Comparison of ENCODE assay signal across 2 cellular contexts in the genomic region with DNA sequence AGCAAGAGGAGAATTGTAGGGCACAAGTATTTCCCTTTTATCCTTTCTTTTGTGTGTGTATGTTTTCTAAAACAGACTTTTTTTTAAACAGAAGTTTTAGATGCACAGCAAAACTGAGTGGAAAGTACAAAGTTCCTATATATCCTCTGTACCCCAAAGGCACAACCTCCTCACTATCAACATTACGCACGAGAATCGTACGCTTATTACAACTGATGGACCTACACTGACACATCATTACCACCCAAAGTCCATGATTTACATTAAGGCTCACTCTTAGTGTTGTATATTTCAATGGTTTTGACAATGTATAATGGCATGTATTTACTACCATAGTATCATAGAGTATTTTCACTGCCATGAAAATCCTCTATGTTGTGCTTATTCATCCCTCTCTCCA.
A peak's percentile ranks its signal among the peaks of the same experiment; 100 is the strongest.
TF ChIP-seq lines count a peak whose summit lies in the region.

No MANE protein-coding gene starts in this region.

TF ChIP-seq in HepG2, 621 proteins besides CTCF, POLR2A, EP300 and RAD21:
- TF ChIP-seq, protein P1, sequence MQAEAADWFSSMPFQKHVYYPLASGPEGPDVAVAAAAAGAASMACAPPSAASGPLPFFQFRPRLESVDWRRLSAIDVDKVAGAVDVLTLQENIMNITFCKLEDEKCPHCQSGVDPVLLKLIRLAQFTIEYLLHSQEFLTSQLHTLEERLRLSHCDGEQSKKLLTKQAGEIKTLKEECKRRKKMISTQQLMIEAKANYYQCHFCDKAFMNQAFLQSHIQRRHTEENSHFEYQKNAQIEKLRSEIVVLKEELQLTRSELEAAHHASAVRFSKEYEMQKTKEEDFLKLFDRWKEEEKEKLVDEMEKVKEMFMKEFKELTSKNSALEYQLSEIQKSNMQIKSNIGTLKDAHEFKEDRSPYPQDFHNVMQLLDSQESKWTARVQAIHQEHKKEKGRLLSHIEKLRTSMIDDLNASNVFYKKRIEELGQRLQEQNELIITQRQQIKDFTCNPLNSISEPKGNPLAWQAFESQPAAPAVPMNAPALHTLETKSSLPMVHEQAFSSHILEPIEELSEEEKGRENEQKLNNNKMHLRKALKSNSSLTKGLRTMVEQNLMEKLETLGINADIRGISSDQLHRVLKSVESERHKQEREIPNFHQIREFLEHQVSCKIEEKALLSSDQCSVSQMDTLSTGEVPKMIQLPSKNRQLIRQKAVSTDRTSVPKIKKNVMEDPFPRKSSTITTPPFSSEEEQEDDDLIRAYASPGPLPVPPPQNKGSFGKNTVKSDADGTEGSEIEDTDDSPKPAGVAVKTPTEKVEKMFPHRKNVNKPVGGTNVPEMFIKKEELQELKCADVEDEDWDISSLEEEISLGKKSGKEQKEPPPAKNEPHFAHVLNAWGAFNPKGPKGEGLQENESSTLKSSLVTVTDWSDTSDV (CRISPR knock-in tag; IDR thresholded peaks at IDR 0.05), result no peak
- TF ChIP-seq, protein P2, sequence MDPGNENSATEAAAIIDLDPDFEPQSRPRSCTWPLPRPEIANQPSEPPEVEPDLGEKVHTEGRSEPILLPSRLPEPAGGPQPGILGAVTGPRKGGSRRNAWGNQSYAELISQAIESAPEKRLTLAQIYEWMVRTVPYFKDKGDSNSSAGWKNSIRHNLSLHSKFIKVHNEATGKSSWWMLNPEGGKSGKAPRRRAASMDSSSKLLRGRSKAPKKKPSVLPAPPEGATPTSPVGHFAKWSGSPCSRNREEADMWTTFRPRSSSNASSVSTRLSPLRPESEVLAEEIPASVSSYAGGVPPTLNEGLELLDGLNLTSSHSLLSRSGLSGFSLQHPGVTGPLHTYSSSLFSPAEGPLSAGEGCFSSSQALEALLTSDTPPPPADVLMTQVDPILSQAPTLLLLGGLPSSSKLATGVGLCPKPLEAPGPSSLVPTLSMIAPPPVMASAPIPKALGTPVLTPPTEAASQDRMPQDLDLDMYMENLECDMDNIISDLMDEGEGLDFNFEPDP (CRISPR knock-in tag; conservative IDR thresholded peaks at IDR 0.05), result no peak
- TF ChIP-seq RBM22 (optimal IDR thresholded peaks at IDR 0.05; ENCODE audit: low read length) (peak; percentile 98), POLR2G (IDR thresholded peaks at IDR 0.05; ENCODE audit: low read depth, low read length) (0 out of 2 replicates have a peak, but pooled peaks have one; percentile 33), DMAP1 (CRISPR knock-in tag; IDR thresholded peaks at IDR 0.05) (no peak)

TF ChIP-seq in HEK293T, 16 proteins besides CTCF, POLR2A, EP300 and RAD21 (continued from another document):
- TF ChIP-seq, protein P3, sequence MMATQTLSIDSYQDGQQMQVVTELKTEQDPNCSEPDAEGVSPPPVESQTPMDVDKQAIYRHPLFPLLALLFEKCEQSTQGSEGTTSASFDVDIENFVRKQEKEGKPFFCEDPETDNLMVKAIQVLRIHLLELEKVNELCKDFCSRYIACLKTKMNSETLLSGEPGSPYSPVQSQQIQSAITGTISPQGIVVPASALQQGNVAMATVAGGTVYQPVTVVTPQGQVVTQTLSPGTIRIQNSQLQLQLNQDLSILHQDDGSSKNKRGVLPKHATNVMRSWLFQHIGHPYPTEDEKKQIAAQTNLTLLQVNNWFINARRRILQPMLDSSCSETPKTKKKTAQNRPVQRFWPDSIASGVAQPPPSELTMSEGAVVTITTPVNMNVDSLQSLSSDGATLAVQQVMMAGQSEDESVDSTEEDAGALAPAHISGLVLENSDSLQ (IDR thresholded peaks at IDR 0.05), result no peak
- TF ChIP-seq NFRKB (IDR thresholded peaks at IDR 0.05) (no peak), SUZ12 (IDR thresholded peaks at IDR 0.05) (no peak), FOXM1 (IDR thresholded peaks at IDR 0.05; ENCODE audit: borderline replicate concordance) (no peak), BHLHE40 (IDR thresholded peaks at IDR 0.05; ENCODE audit: borderline replicate concordance) (no peak), ZNF384 (IDR thresholded peaks at IDR 0.05) (no peak), ELF4 (IDR thresholded peaks at IDR 0.05) (no peak)
